Comparison of ENCODE assay signal across 8 cellular contexts in the genomic region with DNA sequence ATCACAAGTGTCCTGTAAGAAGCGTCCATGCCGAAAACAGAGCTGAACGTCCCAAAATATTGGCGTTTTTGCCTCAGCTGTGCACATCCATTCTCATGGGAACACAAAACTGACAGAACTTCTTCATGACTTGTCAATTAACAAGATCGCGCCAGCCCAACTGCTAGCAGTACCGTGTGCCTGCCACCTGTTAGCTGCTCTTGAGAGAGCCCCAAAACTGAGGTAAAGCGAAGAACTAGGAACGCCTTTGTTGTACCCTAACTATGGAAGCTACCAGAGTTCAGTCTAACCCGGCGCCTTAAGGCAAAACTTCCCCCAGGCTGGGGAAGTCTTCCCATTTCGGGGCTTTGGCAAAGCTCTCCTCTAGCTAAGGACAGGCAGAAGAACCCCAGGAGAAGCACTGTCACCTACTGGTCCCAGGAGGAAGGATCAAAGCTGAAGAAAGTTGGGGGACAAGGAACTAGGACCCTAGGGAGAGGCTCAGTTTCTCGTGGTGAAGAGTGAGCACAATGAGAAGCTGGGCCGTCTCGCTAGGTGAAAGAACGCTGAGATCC.
DNase-seq lines count a peak whose midpoint lies in the region; ATAC-seq lines count a peak whose summit lies in the region.

No MANE protein-coding gene starts in this region.

- H3K27me3 ChIP-seq in mucosa of stomach (ENCODE audit: control insufficient read depth, insufficient read depth, low read length), result no peaks in the 10 kb centered on the region

- peak; percentile 10 for ATAC-seq in HG02852 (IDR thresholded peaks at IDR 0.05; ENCODE audit: unreplicated experiment)

- peak overlapping the region; percentile 77 for H3K4me3 ChIP-seq in mucosa of stomach (ENCODE audit: low read length)

- H3K4me1 ChIP-seq in mucosa of stomach (ENCODE audit: control insufficient read depth, insufficient read depth, low read length), result peaks cover 12% of the 10 kb centered on the region

- no peaks in the 10 kb centered on the region for H3K9me3 ChIP-seq in mucosa of stomach (ENCODE audit: control insufficient read depth, low read length)

- H3K36me3 ChIP-seq in mucosa of stomach (ENCODE audit: control insufficient read depth, insufficient read depth, low read length), result no peaks in the 10 kb centered on the region

- peak; percentile 7 for DNase-seq in NCI-H2196 (lab: John Stamatoyannopoulos, UW; ENCODE audit: unreplicated experiment)
- DNase-seq in NCI-H2196 treated with DMSO at 0.1 percent for 48 hours (lab: John Stamatoyannopoulos, UW; ENCODE audit: unreplicated experiment), result no peak
- peak; percentile 18 for DNase-seq in SW480 (ENCODE audit: low spot score)
- DNase-seq in ecto neural progenitor cell (ENCODE audit: low spot score), result peak; percentile 55
- DNase-seq in NCI-H1436 treated with DMSO at 0.1 percent for 48 hours (lab: John Stamatoyannopoulos, UW), result no peak
- no peak for DNase-seq in COR-L47 (lab: John Stamatoyannopoulos, UW)

- peak overlapping the region; percentile 79 for H3K9ac ChIP-seq in mucosa of stomach (ENCODE audit: low read length)

Comparison
In these comparisons a context has a peak if more than half of its experiments do, and no peak if none do; other contexts are left out.
1. DNase-seq: peak in NCI-H2196 (single experiment), SW480 (single experiment) and ecto neural progenitor cell (single experiment); none in NCI-H2196 treated with DMSO at 0.1 percent for 48 hours (single experiment), NCI-H1436 treated with DMSO at 0.1 percent for 48 hours (single experiment) and COR-L47 (single experiment).